Comparison of ENCODE assay signal across 2 cellular contexts in the genomic region with DNA sequence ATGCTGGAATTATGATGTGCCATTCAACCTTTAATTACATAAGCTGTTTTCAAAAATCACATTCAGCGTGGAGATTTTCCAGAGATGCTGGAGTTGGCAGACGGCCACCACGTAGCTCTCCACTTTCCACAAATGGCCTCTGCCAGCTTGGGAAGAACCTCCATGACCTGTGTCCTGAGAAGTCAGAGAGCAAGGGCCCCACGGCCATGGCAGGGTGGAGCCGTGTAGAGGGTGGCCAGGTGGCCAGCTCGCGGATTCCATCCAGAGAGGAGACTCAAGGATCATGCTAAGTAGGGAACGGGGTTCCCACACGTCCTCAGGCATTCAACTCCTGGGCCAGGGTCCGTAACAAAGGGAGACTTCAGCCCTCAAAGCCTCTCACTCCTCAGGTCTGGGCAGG.
TF ChIP-seq lines count a peak whose summit lies in the region.

No MANE protein-coding gene starts in this region.

TF ChIP-seq in A549, 52 proteins besides CTCF, POLR2A, EP300 and RAD21:
- TF ChIP-seq SMC3 (IDR thresholded peaks at IDR 0.05) (no peak), HOXB5 (CRISPR knock-in tag; IDR thresholded peaks at IDR 0.05) (no peak), BHLHE40 (IDR thresholded peaks at IDR 0.05; ENCODE audit: low read depth, low read length) (no peak), ZSCAN20 (CRISPR knock-in tag; IDR thresholded peaks at IDR 0.05) (no peak), KDM5A (IDR thresholded peaks at IDR 0.05) (no peak), HEYL (CRISPR knock-in tag; IDR thresholded peaks at IDR 0.05) (no peak), ZNF302 (CRISPR knock-in tag; IDR thresholded peaks at IDR 0.05) (no peak), RFX5 (IDR thresholded peaks at IDR 0.05) (no peak), TP53 (CRISPR knock-in tag; IDR thresholded peaks at IDR 0.05) (no peak)
- TF ChIP-seq, protein P1, sequence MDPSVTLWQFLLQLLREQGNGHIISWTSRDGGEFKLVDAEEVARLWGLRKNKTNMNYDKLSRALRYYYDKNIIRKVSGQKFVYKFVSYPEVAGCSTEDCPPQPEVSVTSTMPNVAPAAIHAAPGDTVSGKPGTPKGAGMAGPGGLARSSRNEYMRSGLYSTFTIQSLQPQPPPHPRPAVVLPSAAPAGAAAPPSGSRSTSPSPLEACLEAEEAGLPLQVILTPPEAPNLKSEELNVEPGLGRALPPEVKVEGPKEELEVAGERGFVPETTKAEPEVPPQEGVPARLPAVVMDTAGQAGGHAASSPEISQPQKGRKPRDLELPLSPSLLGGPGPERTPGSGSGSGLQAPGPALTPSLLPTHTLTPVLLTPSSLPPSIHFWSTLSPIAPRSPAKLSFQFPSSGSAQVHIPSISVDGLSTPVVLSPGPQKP (IDR thresholded peaks at IDR 0.05; ENCODE audit: low read depth, low read length) = no peak
- TF ChIP-seq, protein P2, sequence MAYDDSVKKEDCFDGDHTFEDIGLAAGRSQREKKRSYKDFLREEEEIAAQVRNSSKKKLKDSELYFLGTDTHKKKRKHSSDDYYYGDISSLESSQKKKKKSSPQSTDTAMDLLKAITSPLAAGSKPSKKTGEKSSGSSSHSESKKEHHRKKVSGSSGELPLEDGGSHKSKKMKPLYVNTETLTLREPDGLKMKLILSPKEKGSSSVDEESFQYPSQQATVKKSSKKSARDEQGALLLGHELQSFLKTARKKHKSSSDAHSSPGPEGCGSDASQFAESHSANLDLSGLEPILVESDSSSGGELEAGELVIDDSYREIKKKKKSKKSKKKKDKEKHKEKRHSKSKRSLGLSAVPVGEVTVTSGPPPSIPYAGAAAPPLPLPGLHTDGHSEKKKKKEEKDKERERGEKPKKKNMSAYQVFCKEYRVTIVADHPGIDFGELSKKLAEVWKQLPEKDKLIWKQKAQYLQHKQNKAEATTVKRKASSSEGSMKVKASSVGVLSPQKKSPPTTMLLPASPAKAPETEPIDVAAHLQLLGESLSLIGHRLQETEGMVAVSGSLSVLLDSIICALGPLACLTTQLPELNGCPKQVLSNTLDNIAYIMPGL (CRISPR knock-in tag; IDR thresholded peaks at IDR 0.05; ENCODE audit: borderline replicate concordance) = no peak

TF ChIP-seq in HEK293, 187 proteins besides CTCF, POLR2A, EP300 and RAD21:
- TF ChIP-seq, protein P3, sequence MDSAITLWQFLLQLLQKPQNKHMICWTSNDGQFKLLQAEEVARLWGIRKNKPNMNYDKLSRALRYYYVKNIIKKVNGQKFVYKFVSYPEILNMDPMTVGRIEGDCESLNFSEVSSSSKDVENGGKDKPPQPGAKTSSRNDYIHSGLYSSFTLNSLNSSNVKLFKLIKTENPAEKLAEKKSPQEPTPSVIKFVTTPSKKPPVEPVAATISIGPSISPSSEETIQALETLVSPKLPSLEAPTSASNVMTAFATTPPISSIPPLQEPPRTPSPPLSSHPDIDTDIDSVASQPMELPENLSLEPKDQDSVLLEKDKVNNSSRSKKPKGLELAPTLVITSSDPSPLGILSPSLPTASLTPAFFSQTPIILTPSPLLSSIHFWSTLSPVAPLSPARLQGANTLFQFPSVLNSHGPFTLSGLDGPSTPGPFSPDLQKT (IDR thresholded peaks at IDR 0.05; ENCODE audit: borderline replicate concordance, low read depth, low read length) = no peak
- TF ChIP-seq, protein P4, sequence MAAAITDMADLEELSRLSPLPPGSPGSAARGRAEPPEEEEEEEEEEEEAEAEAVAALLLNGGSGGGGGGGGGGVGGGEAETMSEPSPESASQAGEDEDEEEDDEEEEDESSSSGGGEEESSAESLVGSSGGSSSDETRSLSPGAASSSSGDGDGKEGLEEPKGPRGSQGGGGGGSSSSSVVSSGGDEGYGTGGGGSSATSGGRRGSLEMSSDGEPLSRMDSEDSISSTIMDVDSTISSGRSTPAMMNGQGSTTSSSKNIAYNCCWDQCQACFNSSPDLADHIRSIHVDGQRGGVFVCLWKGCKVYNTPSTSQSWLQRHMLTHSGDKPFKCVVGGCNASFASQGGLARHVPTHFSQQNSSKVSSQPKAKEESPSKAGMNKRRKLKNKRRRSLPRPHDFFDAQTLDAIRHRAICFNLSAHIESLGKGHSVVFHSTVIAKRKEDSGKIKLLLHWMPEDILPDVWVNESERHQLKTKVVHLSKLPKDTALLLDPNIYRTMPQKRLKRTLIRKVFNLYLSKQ (tag by site-specific recombination; IDR thresholded peaks at IDR 0.05; ENCODE audit: borderline replicate concordance) = no peak
- no peak for TF ChIP-seq ZNF175 (tag by site-specific recombination; IDR thresholded peaks at IDR 0.05)
- TF ChIP-seq, protein P5, sequence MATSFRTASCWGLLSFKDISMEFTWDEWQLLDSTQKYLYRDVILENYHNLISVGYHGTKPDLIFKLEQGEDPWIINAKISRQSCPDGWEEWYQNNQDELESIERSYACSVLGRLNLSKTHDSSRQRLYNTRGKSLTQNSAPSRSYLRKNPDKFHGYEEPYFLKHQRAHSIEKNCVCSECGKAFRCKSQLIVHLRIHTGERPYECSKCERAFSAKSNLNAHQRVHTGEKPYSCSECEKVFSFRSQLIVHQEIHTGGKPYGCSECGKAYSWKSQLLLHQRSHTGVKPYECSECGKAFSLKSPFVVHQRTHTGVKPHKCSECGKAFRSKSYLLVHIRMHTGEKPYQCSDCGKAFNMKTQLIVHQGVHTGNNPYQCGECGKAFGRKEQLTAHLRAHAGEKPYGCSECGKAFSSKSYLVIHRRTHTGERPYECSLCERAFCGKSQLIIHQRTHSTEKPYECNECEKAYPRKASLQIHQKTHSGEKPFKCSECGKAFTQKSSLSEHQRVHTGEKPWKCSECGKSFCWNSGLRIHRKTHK (tag by site-specific recombination; IDR thresholded peaks at IDR 0.05) = no peak
- TF ChIP-seq, protein P6, sequence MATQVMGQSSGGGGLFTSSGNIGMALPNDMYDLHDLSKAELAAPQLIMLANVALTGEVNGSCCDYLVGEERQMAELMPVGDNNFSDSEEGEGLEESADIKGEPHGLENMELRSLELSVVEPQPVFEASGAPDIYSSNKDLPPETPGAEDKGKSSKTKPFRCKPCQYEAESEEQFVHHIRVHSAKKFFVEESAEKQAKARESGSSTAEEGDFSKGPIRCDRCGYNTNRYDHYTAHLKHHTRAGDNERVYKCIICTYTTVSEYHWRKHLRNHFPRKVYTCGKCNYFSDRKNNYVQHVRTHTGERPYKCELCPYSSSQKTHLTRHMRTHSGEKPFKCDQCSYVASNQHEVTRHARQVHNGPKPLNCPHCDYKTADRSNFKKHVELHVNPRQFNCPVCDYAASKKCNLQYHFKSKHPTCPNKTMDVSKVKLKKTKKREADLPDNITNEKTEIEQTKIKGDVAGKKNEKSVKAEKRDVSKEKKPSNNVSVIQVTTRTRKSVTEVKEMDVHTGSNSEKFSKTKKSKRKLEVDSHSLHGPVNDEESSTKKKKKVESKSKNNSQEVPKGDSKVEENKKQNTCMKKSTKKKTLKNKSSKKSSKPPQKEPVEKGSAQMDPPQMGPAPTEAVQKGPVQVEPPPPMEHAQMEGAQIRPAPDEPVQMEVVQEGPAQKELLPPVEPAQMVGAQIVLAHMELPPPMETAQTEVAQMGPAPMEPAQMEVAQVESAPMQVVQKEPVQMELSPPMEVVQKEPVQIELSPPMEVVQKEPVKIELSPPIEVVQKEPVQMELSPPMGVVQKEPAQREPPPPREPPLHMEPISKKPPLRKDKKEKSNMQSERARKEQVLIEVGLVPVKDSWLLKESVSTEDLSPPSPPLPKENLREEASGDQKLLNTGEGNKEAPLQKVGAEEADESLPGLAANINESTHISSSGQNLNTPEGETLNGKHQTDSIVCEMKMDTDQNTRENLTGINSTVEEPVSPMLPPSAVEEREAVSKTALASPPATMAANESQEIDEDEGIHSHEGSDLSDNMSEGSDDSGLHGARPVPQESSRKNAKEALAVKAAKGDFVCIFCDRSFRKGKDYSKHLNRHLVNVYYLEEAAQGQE (tag by site-specific recombination; IDR thresholded peaks at IDR 0.05) = no peak
- TF ChIP-seq ZNF600 (tag by site-specific recombination; IDR thresholded peaks at IDR 0.05) = 0 out of 2 replicates have a peak, but pooled peaks have one; percentile 27
- TF ChIP-seq ZBTB17 (tag by site-specific recombination; IDR thresholded peaks at IDR 0.05) = no peak
- no peak for TF ChIP-seq ZBTB20 (tag by site-specific recombination; IDR thresholded peaks at IDR 0.05)
- no peak for TF ChIP-seq YY2 (tag by site-specific recombination; IDR thresholded peaks at IDR 0.05)
